In genomic region chr19:8132858-8133458, GRCh38 we compare ENCODE assay signal across 26 cellular contexts. TPM values are rescaled to one million over a fixed set of nuclear protein-coding genes. Genes with fewer than 3 reads are reported as not detected.
DNase-seq lines count a peak whose midpoint lies in the region; ATAC-seq and TF ChIP-seq lines count a peak whose summit lies in the region.
"Had no signal": no experiment of that assay in that cellular context is flagged by ENCODE, and none has a peak within 500 bp of the region (broad histone marks: within the 10 kb centered on the region; RNA-seq: fewer than 3 reads in every experiment).

No MANE protein-coding gene starts in this region.

- H3K23ac ChIP-seq in H9 (ENCODE audit: insufficient read length, low read depth, low read length), result no peak overlapping the region

- H2AFZ ChIP-seq in H9 (ENCODE audit: low read length), result no peak overlapping the region
- H2AFZ ChIP-seq: GM23338 had no signal

- H4K8ac ChIP-seq in H9 (replicated peaks; ENCODE audit: insufficient read length, low read depth, low read length), result no peak overlapping the region

- H3K27ac Mint-ChIP-seq in H9 (peak overlapping the region in 2 of 3 experiments; percentile 51 to 86; a peak in 1 of 7 replicates), chondrocyte (ENCODE audit: unreplicated experiment) (no peak overlapping the region)
- H3K27ac Mint-ChIP-seq in stimulated activated naive B cell treated with anti-CD40 and anti-IgM and Interleukin-4, amounts not matched to agents 10 μg/mL and 1 μg/mL and 100 μg/mL, for 72 hours, result peak overlapping the region; percentile 28
- H3K27ac Mint-ChIP-seq: CD4-positive, alpha-beta T cell; GM23338 had no signal

- in situ Hi-C loops in Panc1 (cut with HindIII; ENCODE audit: low pct_unique_long_range_greater_than_20kb, low sequenced_read_pairs), result no loop called here

- no CpG with 5 or more reads among the region's 20 CpGs for WGBS in H9 (ENCODE audit: extremely low coverage, insufficient read length, low lambda C conversion rate)

- intact Hi-C loops in Panc1 (cut with micrococcal nuclease; ENCODE audit: unreplicated experiment), result no loop called here

- no peak overlapping the region for H2BK15ac ChIP-seq in H9 (ENCODE audit: low read depth, low read length)

- no TSS peak for BruUV-seq in Panc1 (replicated peaks; lab: Mats Ljungman, UMichigan)

- H3K79me2 ChIP-seq in H9 (ENCODE audit: insufficient read depth, low read length), result no peaks in the 10 kb centered on the region

- H3K9me3 ChIP-seq in H9 (ENCODE audit: control insufficient read depth, low read depth, low read length) (no peaks in the 10 kb centered on the region), Panc1 (ENCODE audit: control insufficient read depth, insufficient read depth, low read depth, low read length) (no peaks in the 10 kb centered on the region)
- H3K9me3 ChIP-seq: BLaER1, SK-N-SH had no signal

- no peak overlapping the region for H2AK5ac ChIP-seq in H9 (ENCODE audit: insufficient read length, low read length)

- H3K9ac ChIP-seq in H9 (ENCODE audit: extremely low read depth, insufficient read length, low read length), result no peak overlapping the region
- H3K9ac ChIP-seq: BLaER1, SK-N-SH had no signal

- H3K9me3 Mint-ChIP-seq in H9 (no peaks in the 10 kb centered on the region), chondrocyte (ENCODE audit: low read depth) (no peaks in the 10 kb centered on the region)
- no peaks in the 10 kb centered on the region for H3K9me3 Mint-ChIP-seq in stimulated activated naive B cell treated with anti-CD40 and anti-IgM and Interleukin-4, amounts not matched to agents 10 μg/mL and 1 μg/mL and 100 μg/mL, for 72 hours
- H3K9me3 Mint-ChIP-seq: CD4-positive, alpha-beta T cell; GM23338 had no signal

- H3K36me3 Mint-ChIP-seq in H9 (ENCODE audit: insufficient read depth in 1 of 3, low read depth in 3 of 3) (peaks cover 13 to 45% (median 37%) of the 10 kb centered on the region in 3 experiments; a peak in 6 of 7 replicates), chondrocyte (ENCODE audit: low read depth) (no peaks in the 10 kb centered on the region)
- H3K36me3 Mint-ChIP-seq in stimulated activated naive B cell treated with anti-CD40 and anti-IgM and Interleukin-4, amounts not matched to agents 10 μg/mL and 1 μg/mL and 100 μg/mL, for 72 hours, result no peaks in the 10 kb centered on the region

- H3K4me3 ChIP-seq in Panc1 (ENCODE audit: low read depth in 2 of 2, low read length in 2 of 2), result no peak overlapping the region
- H3K4me3 ChIP-seq: BLaER1, GM23338 had no signal

- no peak overlapping the region for H4K5ac ChIP-seq in H9 (ENCODE audit: insufficient read length, low read depth, low read length)

- H3K14ac ChIP-seq in H9 (ENCODE audit: insufficient read depth, low read length), result no peak overlapping the region; the same call in 1 of the 2 replicates

- no peak overlapping the region for H3K4me3 Mint-ChIP-seq in H9
- H3K4me3 Mint-ChIP-seq in chondrocyte (ENCODE audit: unreplicated experiment), result no peak overlapping the region
- H3K4me3 Mint-ChIP-seq in stimulated activated naive B cell treated with anti-CD40 and anti-IgM and Interleukin-4, amounts not matched to agents 10 μg/mL and 1 μg/mL and 100 μg/mL, for 72 hours, result no peak overlapping the region
- H3K4me3 Mint-ChIP-seq: CD4-positive, alpha-beta T cell; GM23338 had no signal

- no peak overlapping the region for H2BK20ac ChIP-seq in H9 (ENCODE audit: low read depth, low read length, poor library complexity, severe bottlenecking)

- CTCF ChIA-PET in Panc1 (lab: Charles Lee), result no interaction called here

- H3K27me3 ChIP-seq in H9 (ENCODE audit: insufficient read depth, low read length) (no peaks in the 10 kb centered on the region), Panc1 (ENCODE audit: control insufficient read depth, insufficient read depth, low read length) (no peaks in the 10 kb centered on the region)
- H3K27me3 ChIP-seq: BLaER1 had no signal

- H2BK5ac ChIP-seq in H9 (ENCODE audit: insufficient read length, low read length), result no peak overlapping the region

- POLR2A ChIA-PET in Panc1 (lab: Charles Lee), result no interaction called here

- H3T11ph ChIP-seq in H9 (ENCODE audit: low read length), result no peak overlapping the region

- H3K56ac ChIP-seq in H9 (ENCODE audit: insufficient read length, low read depth, low read length), result no peak overlapping the region

- no peak overlapping the region for H3K4ac ChIP-seq in H9 (ENCODE audit: low read depth, low read length)

- no peak for TF ChIP-seq CTCF in H9 (conservative IDR thresholded peaks at IDR 0.05)
- no peak for TF ChIP-seq CTCF in Panc1 (IDR thresholded peaks at IDR 0.05)
- TF ChIP-seq CTCF in chondrocyte (IDR thresholded peaks at IDR 0.05), result no peak

- H3K27ac ChIP-seq in H9 (ENCODE audit: insufficient read length, low read depth, low read length) (no peak overlapping the region), Panc1 (ENCODE audit: low read length) (no peak overlapping the region)
- H3K27ac ChIP-seq: BLaER1 had no signal

- no peaks in the 10 kb centered on the region for H3K36me3 ChIP-seq in Panc1 (ENCODE audit: control insufficient read depth, insufficient read depth, low read length)
- H3K36me3 ChIP-seq: BLaER1 had no signal

- H3K27me3 Mint-ChIP-seq in H9 (ENCODE audit: low read depth), result no peaks in the 10 kb centered on the region; the same call in 1 of the 2 replicates
- peaks cover 15% of the 10 kb centered on the region for H3K27me3 Mint-ChIP-seq in chondrocyte (ENCODE audit: low read depth)
- peaks cover 12 to 13% of the 10 kb centered on the region in 2 donors for H3K27me3 Mint-ChIP-seq in stimulated activated naive B cell treated with anti-CD40 and anti-IgM and Interleukin-4, amounts not matched to agents 10 μg/mL and 1 μg/mL and 100 μg/mL, for 72 hours
- H3K27me3 Mint-ChIP-seq: CD4-positive, alpha-beta T cell had no signal

- H4K20me1 ChIP-seq in H9 (ENCODE audit: control insufficient read depth, insufficient read depth, insufficient read length), result no peaks in the 10 kb centered on the region
- H4K20me1 ChIP-seq: BLaER1 had no signal

- no peaks in the 10 kb centered on the region for H3K79me1 ChIP-seq in H9 (ENCODE audit: insufficient read depth, low read depth, low read length, poor library complexity, severe bottlenecking)

- H3K18ac ChIP-seq in H9 (ENCODE audit: insufficient read length, low read depth, low read length), result no peak overlapping the region

- H4K91ac ChIP-seq in H9 (ENCODE audit: insufficient read length, low read depth, low read length), result no peak overlapping the region

- H3K4me1 ChIP-seq in H9 (ENCODE audit: insufficient read depth, low read length), result no peaks in the 10 kb centered on the region
- H3K4me1 ChIP-seq in Panc1 (ENCODE audit: control insufficient read depth, insufficient read depth, low read length), result no peaks in the 10 kb centered on the region

- no peak overlapping the region for H2BK120ac ChIP-seq in H9 (ENCODE audit: low read depth, low read length, poor library complexity, severe bottlenecking)

- no peak overlapping the region for H3K4me2 ChIP-seq in H9 (ENCODE audit: insufficient read depth, insufficient read length, low read length)
- H3K4me2 ChIP-seq: BLaER1, GM23338, SK-N-SH had no signal

- no peak for DNase-seq in H9
- DNase-seq in Panc1 (ENCODE audit: low read depth, low spot score), result no peak
- peak; percentile 82 for DNase-seq in chondrocyte (ENCODE audit: low spot score)
- DNase-seq in stimulated activated naive B cell treated with anti-CD40 and anti-IgM and Interleukin-4, amounts not matched to agents 10 μg/mL and 1 μg/mL and 100 μg/mL, for 72 hours, result no peak
- DNase-seq in epidermal melanocyte (ENCODE audit: insufficient read length, low spot score), result no peak
- no peak for DNase-seq in GF-D8 (lab: John Stamatoyannopoulos, UW)
- DNase-seq: ACHN; CD4-positive, alpha-beta T cell; COR-L47; DMS 273 treated with DMSO at 0.1 percent for 48 hours; DND-41; HCEC 1CT; Kasumi-1; NCI-H1092; NCI-H1436; NCI-H187 treated with DMSO at 0.1 percent for 48 hours; NCI-H2107; NCI-H446 treated with DMSO at 0.1 percent for 48 hours; NCI-H69; NK-92 treated with Interleukin-12 subunit alpha and Interleukin-12 subunit beta, amount 100 ng/mL, for 24 hours; Right ventricle myocardium superior; SK-N-SH had no signal

- no peaks in the 10 kb centered on the region for H3K4me1 Mint-ChIP-seq in H9
- no peaks in the 10 kb centered on the region for H3K4me1 Mint-ChIP-seq in chondrocyte (ENCODE audit: low read depth)
- no peaks in the 10 kb centered on the region for H3K4me1 Mint-ChIP-seq in stimulated activated naive B cell treated with anti-CD40 and anti-IgM and Interleukin-4, amounts not matched to agents 10 μg/mL and 1 μg/mL and 100 μg/mL, for 72 hours
- H3K4me1 Mint-ChIP-seq: GM23338 had no signal

- H2BK12ac ChIP-seq in H9 (ENCODE audit: insufficient read length, low read depth, low read length), result no peak overlapping the region

- H3K23me2 ChIP-seq in H9 (ENCODE audit: insufficient read length, low read depth, low read length, poor library complexity, severe bottlenecking), result no peaks in the 10 kb centered on the region

- ATAC-seq in Panc1, result peak; percentile 84
- no peak for ATAC-seq in stimulated activated naive B cell treated with anti-CD40 and anti-IgM and Interleukin-4, amounts not matched to agents 10 μg/mL and 1 μg/mL and 100 μg/mL, for 72 hours (replicated peaks)
- no peak for ATAC-seq in HG02623 (IDR thresholded peaks at IDR 0.05; ENCODE audit: unreplicated experiment)
- ATAC-seq: GM23338 had no signal

RNA-seq across cellular contexts. Expression of gene FBN3, which starts 16.4 kb away (rescaled TPM):
- total RNA-seq in H9 (2021), result 24.9 and 31.0 TPM in 2 replicates
- 0.10 TPM for total RNA-seq in Panc1 (2021; ENCODE audit: unreplicated experiment)
- polyA plus RNA-seq in Panc1 (2012; ENCODE audit: insufficient read length), result 0.16 TPM
- 0.51 to 1.3 TPM (median 0.57 TPM) in 3 replicates for total RNA-seq in chondrocyte
- total RNA-seq: CD4-positive, alpha-beta T cell; MCF 10A; Right ventricle myocardium superior had no signal
- polyA plus RNA-seq: SK-N-SH had no signal

Comparison
In these comparisons a context has a peak if more than half of its experiments do, and no peak if none do; other contexts are left out.
1. RNA of gene FBN3, which starts 16.4 kb away (total RNA-seq): 24.9 to 31.0 TPM in H9; 0.51 to 1.3 TPM in chondrocyte and 0.10 TPM in Panc1 (single experiment); every median in the first group is over 10 times any median in the second.